9 cellular contexts compared by ENCODE assay signal in the genomic region with DNA sequence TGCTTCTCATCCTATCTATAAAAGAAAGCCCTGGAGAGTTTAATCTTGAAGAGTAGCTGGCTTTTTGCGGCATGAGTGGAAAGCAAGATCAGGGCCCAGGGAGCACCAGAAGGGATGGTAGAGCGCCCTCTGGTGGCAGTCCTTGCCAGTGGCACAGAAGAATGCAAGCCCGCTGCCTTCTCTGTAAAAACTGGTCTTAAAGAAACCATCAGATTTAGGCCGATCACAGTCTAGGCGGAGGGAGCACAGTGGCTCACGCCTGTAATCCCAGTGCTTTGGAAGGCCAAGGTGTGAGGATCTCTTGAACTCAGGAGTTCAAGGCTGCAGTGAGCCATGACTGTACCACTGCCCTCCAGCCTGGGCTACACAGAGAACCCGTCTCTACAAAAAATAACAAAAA. TPM values are rescaled to one million over a fixed set of nuclear protein-coding genes. Genes with fewer than 3 reads are reported as not detected.
DNase-seq lines count a peak whose midpoint lies in the region; ATAC-seq and TF ChIP-seq lines count a peak whose summit lies in the region.
"Had no signal": no experiment of that assay in that cellular context is flagged by ENCODE, and none has a peak within 500 bp of the region (broad histone marks: within the 10 kb centered on the region; RNA-seq: fewer than 3 reads in every experiment).

No MANE protein-coding gene starts in this region.

- ATAC-seq in GM21619 (IDR thresholded peaks at IDR 0.05; ENCODE audit: unreplicated experiment) (peak; percentile 74), T-cell (replicated peaks in 1 of 4) (peak in 3 of 4 experiments; percentile 54 to 74 (median 69)), left ventricle myocardium superior (peak; percentile 71), GM21381 (IDR thresholded peaks at IDR 0.05; ENCODE audit: unreplicated experiment) (no peak)

- DNase-seq in CD8-positive, alpha-beta memory T cell, result peak; percentile 52 to 83 (median 68)
- DNase-seq in NCI-H1092 treated with DMSO at 0.1 percent for 48 hours (lab: John Stamatoyannopoulos, UW), result peak; percentile 66
- DNase-seq in T-cell, result peak; percentile 10 to 82 (median 72)
- peak; percentile 82 to 96 (median 92) for DNase-seq in adrenal gland
- peak; percentile 93 for DNase-seq in left ventricle myocardium superior
- peak; percentile 69 for DNase-seq in putamen (ENCODE audit: low spot score)

- H3K4me1 Mint-ChIP-seq in CD8-positive, alpha-beta memory T cell, result no peaks in the 10 kb centered on the region
- no peaks in the 10 kb centered on the region for H3K4me1 Mint-ChIP-seq in T-cell

- TF ChIP-seq CTCF in adrenal gland (IDR thresholded peaks at IDR 0.05), result peak; percentile 87 to 99 (median 94)

- intact Hi-C loops in adrenal gland (cut with DNase I), result loop anchor here (5.0 kb wide), 2 partner anchors 194 to 199 kb away; no protein-coding TSS in a partner anchor
- intact Hi-C loops in left ventricle myocardium superior (cut with micrococcal nuclease), result loop anchor here (5.0 to 10.0 kb wide), 2 partner anchors 71 to 199 kb away; no protein-coding TSS in a partner anchor

- no peak for TF ChIP-seq POLR2A in adrenal gland (IDR thresholded peaks at IDR 0.05)

- no peaks in the 10 kb centered on the region for H3K9me3 ChIP-seq in CD8-positive, alpha-beta memory T cell (ENCODE audit: low read length)
- H3K9me3 ChIP-seq in adrenal gland (replicated peaks in 1 of 3), result no peaks in the 10 kb centered on the region

- CTCF ChIA-PET in CD8-positive, alpha-beta memory T cell (lab: Charles Lee), result interaction anchor here (0.6 to 8.8 kb wide), 20 partner anchors 8 to 239 kb away, joined by 3 to 154 read pairs (median 4); partner anchors contain the start of gene DNMBP
- CTCF ChIA-PET in T-cell (lab: Charles Lee), result interaction anchor here (0.6 to 4.3 kb wide), 21 partner anchors 11 to 1579 kb away, joined by 3 to 42 read pairs (median 3); no protein-coding TSS in a partner anchor

- no peaks in the 10 kb centered on the region for H3K4me1 ChIP-seq in CD8-positive, alpha-beta memory T cell (ENCODE audit: insufficient read depth, low read length)
- H3K4me1 ChIP-seq in adrenal gland (replicated peaks in 1 of 2), result peaks cover 0 to 14% of the 10 kb centered on the region in 2 donors

- peak overlapping the region in 1 of 7 donors; percentile 18 for H3K4me3 Mint-ChIP-seq in CD8-positive, alpha-beta memory T cell
- H3K4me3 Mint-ChIP-seq in T-cell, result no peak overlapping the region

- H3K27ac Mint-ChIP-seq in CD8-positive, alpha-beta memory T cell, result no peak overlapping the region
- no peak overlapping the region for H3K27ac Mint-ChIP-seq in T-cell

- no peak overlapping the region for H3K27ac ChIP-seq in CD8-positive, alpha-beta memory T cell (ENCODE audit: low read depth, low read length)
- no peak overlapping the region for H3K27ac ChIP-seq in adrenal gland

- POLR2A ChIA-PET in CD8-positive, alpha-beta memory T cell (lab: Charles Lee), result no interaction called here
- POLR2A ChIA-PET in T-cell (lab: Charles Lee), result interaction anchor here in 1 of 2 donors (0.6 kb wide), 1 partner anchor 15 kb away, joined by 3 read pairs; no protein-coding TSS in a partner anchor

- H3K9me3 Mint-ChIP-seq in CD8-positive, alpha-beta memory T cell, result no peaks in the 10 kb centered on the region
- H3K9me3 Mint-ChIP-seq in T-cell, result no peaks in the 10 kb centered on the region

- no peaks in the 10 kb centered on the region for H3K36me3 Mint-ChIP-seq in CD8-positive, alpha-beta memory T cell
- H3K36me3 Mint-ChIP-seq in T-cell, result no peaks in the 10 kb centered on the region

- H3K36me3 ChIP-seq in CD8-positive, alpha-beta memory T cell (ENCODE audit: insufficient read depth, low read length), result no peaks in the 10 kb centered on the region
- H3K36me3 ChIP-seq in adrenal gland (replicated peaks in 1 of 2), result no peaks in the 10 kb centered on the region

- H3K27me3 Mint-ChIP-seq in CD8-positive, alpha-beta memory T cell, result peaks cover 1 to 16% of the 10 kb centered on the region in 2 donors
- H3K27me3 Mint-ChIP-seq in T-cell, result peaks cover 0 to 14% of the 10 kb centered on the region in 2 donors

- whole genome bisulfite sequencing in adrenal gland, 4 donors, result 11 to 17% (median 14%) methylated on average over 7 of the region's 7 CpGs

- H3K4me3 ChIP-seq in CD8-positive, alpha-beta memory T cell (ENCODE audit: low read length), result no peak overlapping the region
- H3K4me3 ChIP-seq in adrenal gland, result no peak overlapping the region

- no peaks in the 10 kb centered on the region for H3K27me3 ChIP-seq in CD8-positive, alpha-beta memory T cell (ENCODE audit: insufficient read depth, low read length, poor library complexity, severe bottlenecking)
- no peaks in the 10 kb centered on the region for H3K27me3 ChIP-seq in adrenal gland

RNA-seq across cellular contexts. Expression of gene CPN1, which starts 35.6 kb away (rescaled TPM):
- not detected for total RNA-seq in CD8-positive, alpha-beta memory T cell
- polyA plus RNA-seq in CD8-positive, alpha-beta memory T cell, result not detected
- total RNA-seq in T-cell, result not detected
- total RNA-seq in adrenal gland, result not detected
- polyA plus RNA-seq in adrenal gland, result not detected
- total RNA-seq in left ventricle myocardium superior, result not detected
- total RNA-seq: activated CD8-positive, alpha-beta memory T cell treated with anti-CD3 and anti-CD28 coated beads for 36 hours had no signal

RNA-seq across cellular contexts. Expression of gene DNMBP, which starts 36.3 kb away (rescaled TPM):
- 1 to 10 TPM; 2.0 to 2.3 TPM for total RNA-seq in CD8-positive, alpha-beta memory T cell
- 1.5 TPM for polyA plus RNA-seq in CD8-positive, alpha-beta memory T cell
- total RNA-seq in T-cell, result 1 to 10 TPM; 4.4 to 5.8 (median 4.6) TPM
- total RNA-seq in adrenal gland, result 10 to 100 TPM in 7 of 8 donors, 1 to 10 TPM in 1; 8.9 to 17.9 (median 12.5) TPM
- polyA plus RNA-seq in adrenal gland, result 10 to 100 TPM in 1 of 3 donors, 1 to 10 TPM in 2; 5.7 to 13.6 (median 9.5) TPM
- 5.5 TPM for total RNA-seq in left ventricle myocardium superior
